ENCODE assay signal across 11 cellular contexts in the genomic region with DNA sequence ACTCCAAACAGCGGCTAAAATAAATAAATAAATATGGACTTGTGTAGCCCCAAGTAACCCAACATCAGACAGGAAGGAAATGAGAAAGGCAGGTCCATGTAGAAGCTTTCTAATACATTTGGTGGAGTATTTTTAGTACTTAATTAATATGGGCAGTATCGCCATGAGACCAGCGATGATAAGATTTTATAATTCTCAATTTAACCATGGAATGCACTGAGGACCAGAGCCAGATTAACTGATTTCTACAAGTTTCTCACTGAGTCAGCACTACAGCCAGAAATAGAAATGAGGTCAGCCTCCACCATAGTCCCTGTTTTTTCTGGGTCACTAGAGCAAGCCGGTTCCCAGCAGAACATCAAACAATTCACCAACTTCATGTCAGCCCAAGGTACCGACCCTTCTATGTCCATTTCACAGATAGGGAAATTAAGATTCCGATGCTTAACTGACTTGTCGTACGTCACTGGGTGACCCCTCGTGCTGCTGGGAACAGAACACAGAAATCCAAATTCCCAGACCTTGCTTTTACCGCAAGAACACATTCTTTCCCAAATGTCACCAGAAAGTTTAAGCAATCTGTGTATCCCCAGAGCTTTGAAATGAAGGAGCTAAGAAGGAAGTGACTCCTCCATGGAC.
DNase-seq lines count a peak whose midpoint lies in the region; ATAC-seq and TF ChIP-seq lines count a peak whose summit lies in the region.
"Had no signal": no experiment of that assay in that cellular context is flagged by ENCODE, and none has a peak within 500 bp of the region (broad histone marks: within the 10 kb centered on the region; RNA-seq: fewer than 3 reads in every experiment).

No MANE protein-coding gene starts in this region.

- TF ChIP-seq CTCF in adrenal gland (IDR thresholded peaks at IDR 0.05) (no peak), omental fat pad (IDR thresholded peaks at IDR 0.05) (no peak), vagina (IDR thresholded peaks at IDR 0.05) (no peak), OCI-LY7 (conservative IDR thresholded peaks at IDR 0.05; ENCODE audit: low read length) (no peak)

- H3K79me2 ChIP-seq in OCI-LY7 (ENCODE audit: insufficient read depth, low read depth, low read length): no peaks in the 10 kb centered on the region

- intact Hi-C loops in adrenal gland (cut with DNase I): no loop called here
- intact Hi-C loops in Right ventricle myocardium superior (cut with DNase I): no loop called here
- intact Hi-C loops in vagina (cut with DNase I): no loop called here
- intact Hi-C loops in OCI-LY7 (cut with micrococcal nuclease; ENCODE audit: unreplicated experiment): no loop called here

- ATAC-seq in Right ventricle myocardium superior (ENCODE audit: poor library complexity) (peak; percentile 65), omental fat pad (ENCODE audit: low FRiP score) (peak; percentile 42), HG02588 (IDR thresholded peaks at IDR 0.05; ENCODE audit: unreplicated experiment) (no peak)

- H3K4me3 ChIP-seq in adrenal gland (no peak overlapping the region), vagina (no peak overlapping the region), OCI-LY7 (ENCODE audit: low read depth, low read length, poor library complexity, severe bottlenecking) (no peak overlapping the region)

- DNase-seq in adrenal gland (peak; percentile 39 to 77 (median 59)), Right ventricle myocardium superior (no peak), omental fat pad (ENCODE audit: low spot score) (no peak), vagina (ENCODE audit: extremely low spot score in 2 of 2) (peak in 1 of 2 donors; percentile 83), OCI-LY7 (ENCODE audit: low spot score) (no peak), 8988T (no peak)
- DNase-seq: activated CD8-positive, alpha-beta memory T cell treated with anti-CD3 and anti-CD28 coated beads for 24 hours; cerebellar nuclear complex; NCI-H2171 treated with DMSO at 0.1 percent for 48 hours; substantia nigra had no signal

- H3K27me3 ChIP-seq in adrenal gland: no peaks in the 10 kb centered on the region
- H3K27me3 ChIP-seq in vagina: no peaks in the 10 kb centered on the region

- WGBS in adrenal gland, 4 donors: 40 to 45% (median 41%) methylated on average over 10 of the region's 10 CpGs

- BruUV-seq in OCI-LY7 (replicated peaks; lab: Mats Ljungman, UMichigan): no TSS peak

- H3K4me1 ChIP-seq in adrenal gland (replicated peaks in 1 of 2): peaks cover 0 to 21% of the 10 kb centered on the region in 2 donors
- peaks cover 19% of the 10 kb centered on the region for H3K4me1 ChIP-seq in vagina
- no peaks in the 10 kb centered on the region for H3K4me1 ChIP-seq in OCI-LY7 (ENCODE audit: insufficient read depth, low read length, poor library complexity, severe bottlenecking)

- H3K27ac ChIP-seq in adrenal gland (peak overlapping the region in 4 of 5 donors; percentile 27 to 77 (median 63)), vagina (peak overlapping the region; percentile 68), OCI-LY7 (ENCODE audit: low read depth, low read length, poor library complexity, severe bottlenecking) (no peak overlapping the region)

- no peak overlapping the region for H3K4me2 ChIP-seq in OCI-LY7 (ENCODE audit: low read length)

- H3K36me3 ChIP-seq in adrenal gland (replicated peaks in 1 of 2) (peaks cover 0 to 19% of the 10 kb centered on the region in 2 donors), vagina (peaks cover 0 to 5% of the 10 kb centered on the region in 2 donors), OCI-LY7 (ENCODE audit: insufficient read depth, low read length) (no peaks in the 10 kb centered on the region)

- CTCF ChIA-PET in OCI-LY7 (lab: Charles Lee; ENCODE audit: unreplicated experiment): no interaction called here

- POLR2A ChIA-PET in OCI-LY7 (lab: Charles Lee): no interaction called here

- TF ChIP-seq POLR2A in adrenal gland (IDR thresholded peaks at IDR 0.05): no peak
- TF ChIP-seq POLR2A in vagina (IDR thresholded peaks at IDR 0.05): no peak

- no peaks in the 10 kb centered on the region for H4K20me1 ChIP-seq in OCI-LY7 (ENCODE audit: insufficient read depth, low read length)

- H2AFZ ChIP-seq in OCI-LY7 (ENCODE audit: low read length): no peak overlapping the region

- no peaks in the 10 kb centered on the region for H3K9me3 ChIP-seq in adrenal gland (replicated peaks in 1 of 3)
- H3K9me3 ChIP-seq in vagina: no peaks in the 10 kb centered on the region
- no peaks in the 10 kb centered on the region for H3K9me3 ChIP-seq in OCI-LY7 (ENCODE audit: low read length)

- H3K9me2 ChIP-seq in OCI-LY7 (ENCODE audit: insufficient read depth, low read length): no peaks in the 10 kb centered on the region

Comparison
In these comparisons a context has a peak if more than half of its experiments do, and no peak if none do; other contexts are left out.
1. DNase-seq: peak in adrenal gland (7 of 7); none in Right ventricle myocardium superior (single experiment), omental fat pad (single experiment), OCI-LY7 (single experiment) and 8988T (single experiment).